In the genomic region with DNA sequence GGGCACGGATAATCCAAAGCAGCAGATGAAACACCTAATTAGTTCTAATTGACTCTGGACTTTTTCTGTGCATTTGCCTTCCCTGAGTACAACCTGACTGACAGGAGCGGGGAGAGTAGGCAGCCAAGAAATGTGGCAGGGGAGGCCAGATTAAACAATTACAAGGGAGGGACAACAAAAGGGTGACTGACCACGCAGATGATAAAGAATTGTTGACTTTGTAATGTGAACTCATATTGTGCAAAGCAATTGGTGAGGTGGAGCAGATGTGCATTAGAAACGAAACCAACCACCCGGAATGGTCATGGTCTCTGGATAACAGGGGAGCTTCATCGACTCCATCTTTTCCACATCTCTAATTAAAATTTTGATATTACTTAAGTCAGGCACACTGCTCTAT, we compare ENCODE assay signal across 14 cellular contexts. TPM values are rescaled to one million over a fixed set of nuclear protein-coding genes. Genes with fewer than 3 reads are reported as not detected.
DNase-seq lines count a peak whose midpoint lies in the region; ATAC-seq and TF ChIP-seq lines count a peak whose summit lies in the region.
"Not testable (repeated sequence)": the region's sequence is repeated elsewhere in the genome, so short reads cannot be mapped to it uniquely, and the experiment has no call there.
"Had no signal": no experiment of that assay in that cellular context is flagged by ENCODE, and none has a peak within 500 bp of the region (broad histone marks: within the 10 kb centered on the region; RNA-seq: fewer than 3 reads in every experiment).

No MANE protein-coding gene starts in this region.

- H3K4me3 ChIP-seq in PC-3 (ENCODE audit: low read length); mucosa of descending colon: not testable (repeated sequence)

- H3K4me2 ChIP-seq in PC-3 (ENCODE audit: low read length), result not testable (repeated sequence)

- BruUV-seq in PC-3 (replicated peaks; lab: Mats Ljungman, UMichigan), result not testable (repeated sequence)

- POLR2A ChIA-PET in PC-3 (lab: Charles Lee; ENCODE audit: unreplicated experiment), result not testable (repeated sequence)

- intact Hi-C loops in PC-3 (cut with micrococcal nuclease), result loop anchor here (2.0 to 10.0 kb wide), 2 partner anchors 227 to 451 kb away; no protein-coding TSS in a partner anchor
- intact Hi-C loops in left colon (cut with DNase I, micrococcal nuclease), result loop anchor here in 1 of 2 donors (10.0 kb wide), 2 partner anchors 267 to 447 kb away; no protein-coding TSS in a partner anchor
- intact Hi-C loops in mucosa of descending colon (cut with DNase I, micrococcal nuclease), result loop anchor here (10.0 kb wide), 2 partner anchors 57 to 447 kb away; no protein-coding TSS in a partner anchor

- H3K9me3 ChIP-seq in PC-3 (ENCODE audit: low read length); mucosa of descending colon: not testable (repeated sequence)

- peaks cover 28% of the 10 kb centered on the region for H3K27me3 ChIP-seq in PC-3 (ENCODE audit: low read length)

- H3K36me3 ChIP-seq in PC-3 (ENCODE audit: low read depth, low read length); mucosa of descending colon (ENCODE audit: low read depth): not testable (repeated sequence)

- TF ChIP-seq CTCF in PC-3 (conservative IDR thresholded peaks at IDR 0.05; ENCODE audit: low read depth, low read length); mucosa of descending colon (IDR thresholded peaks at IDR 0.05): not testable (repeated sequence)

- not testable (repeated sequence) for H4K20me1 ChIP-seq in PC-3 (ENCODE audit: low read length)

- DNase-seq in COLO668 (lab: John Stamatoyannopoulos, UW; ENCODE audit: unreplicated experiment) (peak; percentile 41), Daoy (ENCODE audit: low read depth) (peak; percentile 60), NCI-H146 treated with DMSO at 0.1 percent for 48 hours (lab: John Stamatoyannopoulos, UW; ENCODE audit: unreplicated experiment) (peak; percentile 97), NCI-H510A treated with DMSO at 0.1 percent for 48 hours (lab: John Stamatoyannopoulos, UW) (peak; percentile 18), PC-3 (peak; percentile 36), astrocyte of the hippocampus (ENCODE audit: low read depth, low spot score) (peak; percentile 42)
- not testable (repeated sequence) for DNase-seq in left colon, mucosa of descending colon

- not testable (repeated sequence) for H3K9ac ChIP-seq in PC-3 (ENCODE audit: low read length)

- peak; percentile 43 for ATAC-seq in PC-3
- ATAC-seq in left colon, result peak; percentile 38
- ATAC-seq in mucosa of descending colon, result peak; percentile 31

- H3F3A ChIP-seq in PC-3 (ENCODE audit: low read length, unreplicated experiment), result not testable (repeated sequence)

- CTCF ChIA-PET in PC-3 (lab: Charles Lee), result not testable (repeated sequence)

- H3K79me2 ChIP-seq in PC-3 (ENCODE audit: low read length), result not testable (repeated sequence)

- not testable (repeated sequence) for H3K9me2 ChIP-seq in PC-3 (replicated peaks; ENCODE audit: low read length)

- H3K27ac ChIP-seq in PC-3 (ENCODE audit: low read length), result not testable (repeated sequence)

- not testable (repeated sequence) for H3K4me1 ChIP-seq in PC-3 (ENCODE audit: insufficient read depth, low read length); mucosa of descending colon (ENCODE audit: low read depth)

- H2AFZ ChIP-seq in PC-3 (ENCODE audit: low read length), result not testable (repeated sequence)

RNA-seq across cellular contexts. Expression of gene KALRN, which starts 15.7 kb away (rescaled TPM):
- total RNA-seq in Daoy (2014; rRNA removed; shearing (Covaris generic)), result 2.5 and 6.7 TPM in 2 replicates
- 9.9 and 13.0 TPM in 2 replicates for total RNA-seq in PC-3 (2014; rRNA removed)
- total RNA-seq in left colon, result 10 to 100 TPM; 64.7 to 74.3 TPM
- 10 to 100 TPM; 35.4 to 78.3 (median 73.5) TPM for total RNA-seq in mucosa of descending colon

RNA-seq across cellular contexts. Expression of gene ROPN1, which starts 25.6 kb away (rescaled TPM):
- total RNA-seq in Daoy (2014; rRNA removed; shearing (Covaris generic)), result not detected in 2 replicates
- total RNA-seq in PC-3 (2014; rRNA removed) (not detected in 2 replicates), left colon (1 to 10 TPM; 2.0 to 3.2 TPM), mucosa of descending colon (1 to 10 TPM in 1 of 3 donors, under 1 TPM in 2; 0.41 to 2.0 (median 0.58) TPM)
- total RNA-seq: Calu3; CD4-positive, alpha-beta T cell; H1; Peyer's patch; Right ventricle myocardium inferior; T-helper 1 cell treated with Interleukin-12 subunit alpha and Interleukin-12 subunit beta and Interleukin-4 antibody, amounts not matched to agents 30 ng/mL and 1 ng/mL, for 36 hours had no signal

RNA-seq across cellular contexts. Expression of gene CCDC14, which starts 56.5 kb away (rescaled TPM):
- 40.6 and 63.7 TPM in 2 replicates for total RNA-seq in Daoy (2014; rRNA removed; shearing (Covaris generic))
- total RNA-seq in PC-3 (2014; rRNA removed) (40.9 and 62.6 TPM in 2 replicates), left colon (10 to 100 TPM; 63.6 to 73.7 TPM), mucosa of descending colon (10 to 100 TPM; 60.5 to 93.8 (median 62.8) TPM)
